Comparison of ENCODE assay signal across 8 cellular contexts in genomic region chr10:103111031-103111917, GRCh38.
DNase-seq lines count a peak whose midpoint lies in the region; ATAC-seq and TF ChIP-seq lines count a peak whose summit lies in the region.

No MANE protein-coding gene starts in this region.

- no peaks in the 10 kb centered on the region for H3K36me3 Mint-ChIP-seq in natural killer cell
- H3K36me3 Mint-ChIP-seq in natural killer cell treated with Interleukin-12 subunit alpha and Interleukin-12 subunit beta and Interleukin-15 and Interleukin-18, amount 100 ng/mL, for 72 hours: no peaks in the 10 kb centered on the region
- H3K36me3 Mint-ChIP-seq in MCF 10A (ENCODE audit: insufficient read depth, unreplicated experiment): peaks cover 22% of the 10 kb centered on the region
- peaks cover 13% of the 10 kb centered on the region for H3K36me3 Mint-ChIP-seq in nephron progenitor cell (ENCODE audit: low read depth)

- no peak for ATAC-seq in natural killer cell
- no peak for ATAC-seq in natural killer cell treated with Interleukin-12 subunit alpha and Interleukin-12 subunit beta and Interleukin-15 and Interleukin-18, amount 100 ng/mL, for 72 hours
- peak; percentile 75 for ATAC-seq in HG03135 (IDR thresholded peaks at IDR 0.05; ENCODE audit: unreplicated experiment)

- H3K9me3 Mint-ChIP-seq in natural killer cell: no peaks in the 10 kb centered on the region
- H3K9me3 Mint-ChIP-seq in natural killer cell treated with Interleukin-12 subunit alpha and Interleukin-12 subunit beta and Interleukin-15 and Interleukin-18, amount 100 ng/mL, for 72 hours: no peaks in the 10 kb centered on the region
- no peaks in the 10 kb centered on the region for H3K9me3 Mint-ChIP-seq in MCF 10A (ENCODE audit: unreplicated experiment)
- H3K9me3 Mint-ChIP-seq in nephron progenitor cell: no peaks in the 10 kb centered on the region

- POLR2A ChIA-PET in MCF 10A (lab: Yijun Ruan, JAX): interaction anchor here (0.9 to 3.1 kb wide), 9 partner anchors 10 to 257 kb away, joined by 3 to 13 read pairs (median 4); partner anchors contain the start of genes BORCS7, CNNM2 and NT5C2

- no TSS peak for BruUV-seq in MCF 10A (replicated peaks; lab: Mats Ljungman, UMichigan)

- intact Hi-C loops in natural killer cell (cut with micrococcal nuclease): no loop called here
- intact Hi-C loops in MCF 10A (cut with micrococcal nuclease): no loop called here

- H3K27ac Mint-ChIP-seq in natural killer cell (peak overlapping the region; percentile 30 to 55), MCF 10A (ENCODE audit: low read depth, unreplicated experiment) (no peak overlapping the region), nephron progenitor cell (peak overlapping the region; percentile 83)
- H3K27ac Mint-ChIP-seq in natural killer cell treated with Interleukin-12 subunit alpha and Interleukin-12 subunit beta and Interleukin-15 and Interleukin-18, amount 100 ng/mL, for 72 hours: no peak overlapping the region

- CTCF ChIA-PET in MCF 10A (lab: Yijun Ruan, JAX): interaction anchor here (0.5 to 1.1 kb wide), 4 partner anchors 12 to 223 kb away, joined by 3 to 4 read pairs (median 3); no protein-coding TSS in a partner anchor

- no peak for DNase-seq in natural killer cell
- no peak for DNase-seq in natural killer cell treated with Interleukin-12 subunit alpha and Interleukin-12 subunit beta and Interleukin-15 and Interleukin-18, amount 100 ng/mL, for 72 hours (ENCODE audit: low spot score)
- DNase-seq in MCF 10A (ENCODE audit: unreplicated experiment): peak; percentile 59
- no peak for DNase-seq in nephron progenitor cell
- DNase-seq in NCI-H2196 (lab: John Stamatoyannopoulos, UW; ENCODE audit: unreplicated experiment): no peak
- DNase-seq in SK-N-DZ (ENCODE audit: low spot score): no peak
- no peak for DNase-seq in stimulated activated CD4-positive, alpha-beta T cell treated with anti-CD3 and anti-CD28 coated beads, Interleukin-4, amount 100 ng/mL, for 4 hours

- TF ChIP-seq CTCF in natural killer cell (IDR thresholded peaks at IDR 0.05): no peak
- TF ChIP-seq CTCF in MCF 10A (IDR thresholded peaks at IDR 0.05; ENCODE audit: unreplicated experiment): no peak
- TF ChIP-seq CTCF in nephron progenitor cell (IDR thresholded peaks at IDR 0.05): no peak

- H3K4me1 Mint-ChIP-seq in natural killer cell (peaks cover 13 to 20% of the 10 kb centered on the region in 2 donors), MCF 10A (ENCODE audit: insufficient read depth, unreplicated experiment) (peaks cover 13% of the 10 kb centered on the region), nephron progenitor cell (peaks cover 25% of the 10 kb centered on the region)
- peaks cover 3 to 20% of the 10 kb centered on the region in 2 donors for H3K4me1 Mint-ChIP-seq in natural killer cell treated with Interleukin-12 subunit alpha and Interleukin-12 subunit beta and Interleukin-15 and Interleukin-18, amount 100 ng/mL, for 72 hours (ENCODE audit: low read depth in 2 of 2)

- H3K4me3 Mint-ChIP-seq in natural killer cell (no peak overlapping the region), MCF 10A (ENCODE audit: unreplicated experiment) (no peak overlapping the region), nephron progenitor cell (peak overlapping the region; percentile 57)
- H3K4me3 Mint-ChIP-seq in natural killer cell treated with Interleukin-12 subunit alpha and Interleukin-12 subunit beta and Interleukin-15 and Interleukin-18, amount 100 ng/mL, for 72 hours: no peak overlapping the region

- H3K27me3 Mint-ChIP-seq in natural killer cell (ENCODE audit: low read depth in 2 of 2) (no peaks in the 10 kb centered on the region), MCF 10A (ENCODE audit: insufficient read depth, unreplicated experiment) (no peaks in the 10 kb centered on the region), nephron progenitor cell (ENCODE audit: low read depth, poor library complexity) (no peaks in the 10 kb centered on the region)
- H3K27me3 Mint-ChIP-seq in natural killer cell treated with Interleukin-12 subunit alpha and Interleukin-12 subunit beta and Interleukin-15 and Interleukin-18, amount 100 ng/mL, for 72 hours: no peaks in the 10 kb centered on the region

Comparison
In these comparisons a context has a peak if more than half of its experiments do, and no peak if none do; other contexts are left out.
1. H3K27ac Mint-ChIP-seq: peak in natural killer cell (2 of 2) and nephron progenitor cell (single experiment); none in natural killer cell treated with Interleukin-12 subunit alpha and Interleukin-12 subunit beta and Interleukin-15 and Interleukin-18, amount 100 ng/mL, for 72 hours (0 of 2) and MCF 10A (single experiment).